13 cellular contexts compared by ENCODE assay signal in genomic region chr4:8515316-8516060, GRCh38.
A peak's percentile ranks its signal among the peaks of the same experiment; 100 is the strongest.
DNase-seq lines count a peak whose midpoint lies in the region; ATAC-seq lines count a peak whose summit lies in the region.
"Had no signal": no experiment of that assay in that cellular context is flagged by ENCODE, and none has a peak within 500 bp of the region (broad histone marks: within the 10 kb centered on the region; RNA-seq: fewer than 3 reads in every experiment).

No MANE protein-coding gene starts in this region.

- H3K27me3 ChIP-seq in ACC112 (ENCODE audit: insufficient read depth, low read length) (no peaks in the 10 kb centered on the region), adipocyte (replicated peaks; ENCODE audit: control insufficient read depth, insufficient read depth, low read length) (peaks cover 4% of the 10 kb centered on the region)

- no peak overlapping the region for H3K9ac ChIP-seq in adipocyte (ENCODE audit: low read length)

- peaks cover 33% of the 10 kb centered on the region for H3K4me1 ChIP-seq in ACC112 (ENCODE audit: control insufficient read depth, insufficient read depth, low read length, unreplicated experiment)
- peaks cover 6% of the 10 kb centered on the region for H3K4me1 ChIP-seq in adipocyte (ENCODE audit: control insufficient read depth, insufficient read depth, low read length)
- H3K4me1 ChIP-seq: left ventricle myocardium inferior had no signal

- ATAC-seq in GM19328 (IDR thresholded peaks at IDR 0.05; ENCODE audit: unreplicated experiment), result no peak
- no peak for ATAC-seq in HG03442 (IDR thresholded peaks at IDR 0.05; ENCODE audit: unreplicated experiment)

- peak; percentile 58 for DNase-seq in HCEC 1CT
- DNase-seq in adipocyte (ENCODE audit: low read depth), result peak; percentile 79
- DNase-seq in iris pigment epithelial cell (ENCODE audit: low read depth), result peak; percentile 53
- no peak for DNase-seq in KBM-7
- no peak for DNase-seq in activated CD8-positive, alpha-beta memory T cell treated with anti-CD3 and anti-CD28 coated beads, Interleukin-2, amount 50 U/mL, for 48 hours
- DNase-seq: activated CD4-positive, CD25-positive, alpha-beta regulatory T cell treated with anti-CD3 and anti-CD28 coated beads, Interleukin-2, amount 50 U/mL, for 72 hours; activated naive CD4-positive, alpha-beta T cell treated with anti-CD3 and anti-CD28 coated beads for 36 hours; effector CD4-positive, alpha-beta T cell; left ventricle myocardium inferior; NCI-H2081 treated with DMSO at 0.1 percent for 48 hours had no signal

- H2AFZ ChIP-seq in ACC112 (ENCODE audit: low read length, unreplicated experiment), result no peak overlapping the region

- H3K36me3 ChIP-seq in ACC112 (ENCODE audit: insufficient read depth, low read length), result no peaks in the 10 kb centered on the region
- no peaks in the 10 kb centered on the region for H3K36me3 ChIP-seq in adipocyte (ENCODE audit: control insufficient read depth, insufficient read depth, low read length, severe bottlenecking)
- H3K36me3 ChIP-seq: left ventricle myocardium inferior had no signal

- peak overlapping the region; percentile 58; the same call in 1 of the 2 replicates for H3K27ac ChIP-seq in ACC112 (ENCODE audit: low read depth, low read length)
- H3K27ac ChIP-seq: left ventricle myocardium inferior had no signal

- H3K79me2 ChIP-seq in ACC112 (ENCODE audit: control insufficient read depth, insufficient read depth, low read length, unreplicated experiment), result no peaks in the 10 kb centered on the region

- in situ Hi-C loops in KBM-7 (cut with MboI; ENCODE audit: low pct_unique_long_range_greater_than_20kb, low sequenced_read_pairs), result no loop called here

- H3K4me3 ChIP-seq in ACC112 (ENCODE audit: low read depth, low read length) (no peak overlapping the region), adipocyte (ENCODE audit: low read length) (no peak overlapping the region)
- H3K4me3 ChIP-seq: left ventricle myocardium inferior had no signal

- peaks cover 12% of the 10 kb centered on the region for H3K9me3 ChIP-seq in adipocyte (ENCODE audit: control insufficient read depth, low read length)

Comparison
In these comparisons a context has a peak if more than half of its experiments do, and no peak if none do; other contexts are left out.
1. DNase-seq: peak in HCEC 1CT (single experiment), adipocyte (single experiment) and iris pigment epithelial cell (single experiment); none in KBM-7 (single experiment) and activated CD8-positive, alpha-beta memory T cell treated with anti-CD3 and anti-CD28 coated beads, Interleukin-2, amount 50 U/mL, for 48 hours (single experiment).